1 cellular context compared by ENCODE assay signal in genomic region chr7:110531186-110531585, GRCh38.
TF ChIP-seq lines count a peak whose summit lies in the region.

No MANE protein-coding gene starts in this region.

TF ChIP-seq in GM12878, 131 proteins besides CTCF, POLR2A, EP300 and RAD21 (continued from another document):
- TF ChIP-seq USF2 (IDR thresholded peaks at IDR 0.05; ENCODE audit: borderline replicate concordance, low read depth, low read length) (no peak), RFX5 (IDR thresholded peaks at IDR 0.05; ENCODE audit: low read depth, low read length) (no peak), SMARCA5 (IDR thresholded peaks at IDR 0.05) (no peak), RELB (IDR thresholded peaks at IDR 0.05; ENCODE audit: low read depth) (no peak), CHD1 (IDR thresholded peaks at IDR 0.05; ENCODE audit: low read depth, low read length) (no peak), PML (IDR thresholded peaks at IDR 0.05; ENCODE audit: low read length) (no peak), ZZZ3 (IDR thresholded peaks at IDR 0.05; ENCODE audit: control insufficient read depth, insufficient read length, low read depth) (no peak), FOXM1 (IDR thresholded peaks at IDR 0.05; ENCODE audit: low read depth, low read length) (no peak), SMC3 (IDR thresholded peaks at IDR 0.05; ENCODE audit: borderline replicate concordance, low read length) (no peak), SPI1 (IDR thresholded peaks at IDR 0.05; ENCODE audit: borderline replicate concordance, insufficient read depth, low read depth, low read length) (no peak), RELA (IDR thresholded peaks at IDR 0.05; ENCODE audit: borderline replicate concordance, partially characterized antibody) (no peak), RUNX3 (IDR thresholded peaks at IDR 0.05; ENCODE audit: low read length) (no peak), E4F1 (IDR thresholded peaks at IDR 0.05; ENCODE audit: borderline replicate concordance, partially characterized antibody) (no peak), NKRF (conservative IDR thresholded peaks at IDR 0.05) (no peak), RB1 (IDR thresholded peaks at IDR 0.05; ENCODE audit: borderline replicate concordance) (no peak), E2F4 (IDR thresholded peaks at IDR 0.05; ENCODE audit: low read depth, low read length) (no peak)
